Comparison of ENCODE assay signal across 22 cellular contexts in genomic region chr1:10920063-10920626, GRCh38.
A peak's percentile ranks its signal among the peaks of the same experiment; 100 is the strongest.
DNase-seq lines count a peak whose midpoint lies in the region; ATAC-seq and TF ChIP-seq lines count a peak whose summit lies in the region.
"Had no signal": no experiment of that assay in that cellular context is flagged by ENCODE, and none has a peak within 500 bp of the region (broad histone marks: within the 10 kb centered on the region; RNA-seq: fewer than 3 reads in every experiment).

No MANE protein-coding gene starts in this region.

- H3K14ac ChIP-seq in neuronal stem cell (ENCODE audit: low read length): no peak overlapping the region

- H3K9me3 ChIP-seq in Loucy (ENCODE audit: insufficient read depth, low read depth, low read length): no peaks in the 10 kb centered on the region
- H3K9me3 ChIP-seq in esophagus (ENCODE audit: control insufficient read depth in 2 of 2, insufficient read depth in 1 of 2, low read depth in 1 of 2, low read length in 1 of 2): peaks cover 0 to 2% of the 10 kb centered on the region in 2 donors
- H3K9me3 ChIP-seq in neuronal stem cell (replicated peaks in 1 of 2; ENCODE audit: control insufficient read depth in 2 of 2, insufficient read depth in 1 of 2, low read depth in 1 of 2, low read length in 2 of 2): no peaks in the 10 kb centered on the region
- no peaks in the 10 kb centered on the region for H3K9me3 ChIP-seq in SJCRH30 (replicated peaks)
- H3K9me3 ChIP-seq in tibial nerve: peaks cover 0 to 3% (median 0%) of the 10 kb centered on the region in 4 donors
- H3K9me3 ChIP-seq: Caco-2, MG63 had no signal

- DNase-seq in GM23338 (ENCODE audit: low spot score) (no peak), neuronal stem cell (ENCODE audit: low spot score) (no peak), SJCRH30 (no peak), tibial nerve (ENCODE audit: low spot score in 2 of 2) (no peak), immature natural killer cell (no peak), SIG-M5 (lab: John Stamatoyannopoulos, UW) (no peak)
- DNase-seq: Caco-2; CD4-positive, alpha-beta T cell; DMS 273 treated with DMSO at 0.1 percent for 48 hours; DMS79 treated with DMSO at 0.1 percent for 48 hours; Kasumi-1; MG63; NCI-H1417 treated with DMSO at 0.1 percent for 48 hours; NCI-H187; NCI-H2107; NCI-H446 treated with DMSO at 0.1 percent for 48 hours; NCI-H526 treated with DMSO at 0.1 percent for 48 hours; SHP77 had no signal

- WGBS in esophagus, 2 donors: 48 to 60% methylated on average over 9 of the region's 9 CpGs
- WGBS in neuronal stem cell (ENCODE audit: extremely low coverage in 2 of 2, insufficient read length in 2 of 2, insufficient replicate concordance in 1 of 2), 2 donors: no CpG with 5 or more reads among the region's 9 CpGs
- WGBS in tibial nerve, 2 donors: 67 to 77% methylated on average over 9 of the region's 9 CpGs

- no peaks in the 10 kb centered on the region for H3K36me3 Mint-ChIP-seq in GM23338 (ENCODE audit: low read depth)
- H3K36me3 Mint-ChIP-seq in immature natural killer cell: no peaks in the 10 kb centered on the region

- H3K36me3 ChIP-seq in GM23338 (ENCODE audit: insufficient read depth): no peaks in the 10 kb centered on the region
- no peaks in the 10 kb centered on the region for H3K36me3 ChIP-seq in Loucy (ENCODE audit: insufficient read depth, low read length)
- H3K36me3 ChIP-seq in esophagus (ENCODE audit: control insufficient read depth in 2 of 2, insufficient read depth in 2 of 2, low read length in 1 of 2): no peaks in the 10 kb centered on the region
- no peaks in the 10 kb centered on the region for H3K36me3 ChIP-seq in neuronal stem cell (replicated peaks in 1 of 2; ENCODE audit: control insufficient read depth in 2 of 2, insufficient read depth in 2 of 2, low read length in 2 of 2)
- no peaks in the 10 kb centered on the region for H3K36me3 ChIP-seq in SJCRH30
- H3K36me3 ChIP-seq in tibial nerve: no peaks in the 10 kb centered on the region
- H3K36me3 ChIP-seq: MG63 had no signal

- H2BK120ac ChIP-seq in neuronal stem cell (ENCODE audit: low read depth, low read length): no peak overlapping the region

- TF ChIP-seq CTCF in GM23338 (conservative IDR thresholded peaks at IDR 0.05; ENCODE audit: low read depth in 2 of 2) (no peak), Loucy (conservative IDR thresholded peaks at IDR 0.05; ENCODE audit: low read length) (no peak), tibial nerve (IDR thresholded peaks at IDR 0.05) (no peak)

- H3K9me2 ChIP-seq in GM23338 (ENCODE audit: insufficient read depth) (no peaks in the 10 kb centered on the region), Loucy (replicated peaks; ENCODE audit: low read depth, low read length) (no peaks in the 10 kb centered on the region)

- H3K23ac ChIP-seq in neuronal stem cell (ENCODE audit: low read depth, low read length, poor library complexity): no peak overlapping the region

- no peak overlapping the region for H3K4me2 ChIP-seq in GM23338
- no peak overlapping the region for H3K4me2 ChIP-seq in Loucy (ENCODE audit: low read depth, low read length, poor library complexity, severe bottlenecking)
- no peak overlapping the region for H3K4me2 ChIP-seq in neuronal stem cell (ENCODE audit: insufficient read depth, low read length, poor library complexity, severe bottlenecking)

- H3K4me3 ChIP-seq in GM23338: no peak overlapping the region
- H3K4me3 ChIP-seq in Loucy (ENCODE audit: low read length, poor library complexity, severe bottlenecking): no peak overlapping the region
- no peak overlapping the region for H3K4me3 ChIP-seq in esophagus (ENCODE audit: low read depth in 1 of 2, low read length in 2 of 2)
- H3K4me3 ChIP-seq in neuronal stem cell (ENCODE audit: low read length in 2 of 2): no peak overlapping the region
- H3K4me3 ChIP-seq in SJCRH30: no peak overlapping the region
- H3K4me3 ChIP-seq in tibial nerve: no peak overlapping the region
- H3K4me3 ChIP-seq: MG63 had no signal

- TF ChIP-seq EP300 in tibial nerve (IDR thresholded peaks at IDR 0.05): no peak

- no peaks in the 10 kb centered on the region for H4K20me1 ChIP-seq in GM23338 (replicated peaks; ENCODE audit: insufficient read depth)
- H4K20me1 ChIP-seq in Loucy (ENCODE audit: insufficient read depth, low read length, poor library complexity, severe bottlenecking): no peaks in the 10 kb centered on the region

- H3K9ac ChIP-seq in Loucy (ENCODE audit: low read depth, low read length, poor library complexity, severe bottlenecking) (peak overlapping the region; percentile 27), neuronal stem cell (ENCODE audit: low read depth, low read length, poor library complexity) (no peak overlapping the region)

- H2AFZ ChIP-seq in GM23338 (0 out of 2 replicates have a peak overlapping the region, but pooled peaks have one; percentile 74), Loucy (ENCODE audit: low read length) (no peak overlapping the region), neuronal stem cell (ENCODE audit: low read length) (no peak overlapping the region)

- H3K18ac ChIP-seq in neuronal stem cell (ENCODE audit: low read length): peak overlapping the region; percentile 1

- H3F3A ChIP-seq in GM23338 (replicated peaks; ENCODE audit: low read depth): no peaks in the 10 kb centered on the region
- H3F3A ChIP-seq in Loucy (ENCODE audit: low read depth): peaks cover 10% of the 10 kb centered on the region

- H3K27me3 Mint-ChIP-seq in GM23338 (ENCODE audit: insufficient read depth, low read depth, poor library complexity) (peaks cover 3% of the 10 kb centered on the region), immature natural killer cell (ENCODE audit: low read depth in 3 of 3) (peaks cover 2 to 5% (median 4%) of the 10 kb centered on the region in 3 donors)

- H2BK15ac ChIP-seq in neuronal stem cell (ENCODE audit: low read length): peak overlapping the region; percentile 58

- no peak overlapping the region for H2BK5ac ChIP-seq in neuronal stem cell (ENCODE audit: low read length)

- H2BK12ac ChIP-seq in neuronal stem cell (ENCODE audit: low read length): no peak overlapping the region

- H3K4me1 ChIP-seq in GM23338 (ENCODE audit: insufficient read depth): no peaks in the 10 kb centered on the region; the same call in 1 of the 2 replicates
- peaks cover 38% of the 10 kb centered on the region for H3K4me1 ChIP-seq in Loucy (ENCODE audit: insufficient read depth, low read length, poor library complexity, severe bottlenecking)
- H3K4me1 ChIP-seq in esophagus (ENCODE audit: control insufficient read depth in 2 of 2, insufficient read depth in 2 of 2, low read length in 1 of 2): peaks cover 0 to 4% of the 10 kb centered on the region in 2 donors
- H3K4me1 ChIP-seq in neuronal stem cell (ENCODE audit: control insufficient read depth in 2 of 2, insufficient read depth in 1 of 2, low read depth in 1 of 2, low read length in 2 of 2): peaks cover 0 to 2% of the 10 kb centered on the region in 2 donors
- H3K4me1 ChIP-seq in SJCRH30: no peaks in the 10 kb centered on the region
- H3K4me1 ChIP-seq in tibial nerve: no peaks in the 10 kb centered on the region
- H3K4me1 ChIP-seq: Caco-2 had no signal

- H3K4ac ChIP-seq in neuronal stem cell (ENCODE audit: low read length): no peak overlapping the region

- H2AK5ac ChIP-seq in neuronal stem cell (ENCODE audit: low read depth, low read length): no peak overlapping the region

- H4K91ac ChIP-seq in neuronal stem cell (ENCODE audit: low read depth, low read length, poor library complexity): no peak overlapping the region

- H3K79me2 ChIP-seq in GM23338 (replicated peaks; ENCODE audit: insufficient read depth) (no peaks in the 10 kb centered on the region), Loucy (ENCODE audit: insufficient read depth, low read length) (peaks cover 15% of the 10 kb centered on the region)

- H3K27ac ChIP-seq in GM23338 (ENCODE audit: low read depth): no peak overlapping the region
- H3K27ac ChIP-seq in esophagus (ENCODE audit: low read depth in 2 of 2, low read length in 1 of 2): peak overlapping the region; percentile 83 to 85
- H3K27ac ChIP-seq in neuronal stem cell (replicated peaks; ENCODE audit: low read length): no peak overlapping the region
- no peak overlapping the region for H3K27ac ChIP-seq in SJCRH30
- no peak overlapping the region for H3K27ac ChIP-seq in tibial nerve

- no peak overlapping the region for H3K27ac Mint-ChIP-seq in GM23338
- H3K27ac Mint-ChIP-seq in immature natural killer cell: no peak overlapping the region
- H3K27ac Mint-ChIP-seq: CD4-positive, alpha-beta T cell had no signal

- H3K27me3 ChIP-seq in GM23338 (ENCODE audit: insufficient read depth): no peaks in the 10 kb centered on the region
- no peaks in the 10 kb centered on the region for H3K27me3 ChIP-seq in Loucy (ENCODE audit: insufficient read depth, low read length, poor library complexity, severe bottlenecking)
- no peaks in the 10 kb centered on the region for H3K27me3 ChIP-seq in esophagus (ENCODE audit: control insufficient read depth in 1 of 2, insufficient read depth in 2 of 2, low read length in 2 of 2)
- H3K27me3 ChIP-seq in neuronal stem cell (ENCODE audit: control insufficient read depth in 3 of 3, insufficient read depth in 3 of 3, low read depth in 1 of 3, low read length in 3 of 3): peaks cover 0 to 13% (median 0%) of the 10 kb centered on the region in 3 experiments
- H3K27me3 ChIP-seq in SJCRH30: no peaks in the 10 kb centered on the region
- peaks cover 0 to 11% of the 10 kb centered on the region in 2 donors for H3K27me3 ChIP-seq in tibial nerve
- H3K27me3 ChIP-seq: MG63 had no signal

- no peak overlapping the region for H3K4me3 Mint-ChIP-seq in GM23338
- H3K4me3 Mint-ChIP-seq in immature natural killer cell: no peak overlapping the region
- H3K4me3 Mint-ChIP-seq: CD4-positive, alpha-beta T cell had no signal

- TF ChIP-seq POLR2A in tibial nerve (IDR thresholded peaks at IDR 0.05): no peak

- no peak overlapping the region for H4K8ac ChIP-seq in neuronal stem cell (ENCODE audit: low read depth, low read length)

- no peak; the same call in 2 of the 3 replicates for ATAC-seq in GM23338
- ATAC-seq: HCT116, SK-N-SH treated with all-trans-retinoic acid at 6 μM for 48 hours had no signal

- H3K79me1 ChIP-seq in neuronal stem cell (ENCODE audit: low read depth, low read length): peaks cover 2% of the 10 kb centered on the region

- H3K4me1 Mint-ChIP-seq in GM23338 (peaks cover 5% of the 10 kb centered on the region), immature natural killer cell (peaks cover 29 to 30% of the 10 kb centered on the region in 2 donors)

- H3K9me3 Mint-ChIP-seq in GM23338 (no peaks in the 10 kb centered on the region), immature natural killer cell (no peaks in the 10 kb centered on the region)
- H3K9me3 Mint-ChIP-seq: CD4-positive, alpha-beta T cell had no signal

TF ChIP-seq in GM23338, 12 proteins besides CTCF, POLR2A, EP300 and RAD21 (continues in another document):
- TF ChIP-seq POLR2AphosphoS5 (IDR thresholded peaks at IDR 0.05; ENCODE audit: low read depth) (no peak), STAT1 (IDR thresholded peaks at IDR 0.05; ENCODE audit: unreplicated experiment) (no peak)

Comparison
In these comparisons a context has a peak if more than half of its experiments do, and no peak if none do; other contexts are left out.
1. H3K27ac ChIP-seq: peak in esophagus (2 of 2); none in GM23338 (single experiment), neuronal stem cell (single experiment), SJCRH30 (single experiment) and tibial nerve (0 of 4).